Comparison of ENCODE assay signal across 15 cellular contexts in genomic region chr2:136381245-136381644, GRCh38.
A peak's percentile ranks its signal among the peaks of the same experiment; 100 is the strongest.
DNase-seq lines count a peak whose midpoint lies in the region; ATAC-seq and TF ChIP-seq lines count a peak whose summit lies in the region.
"Had no signal": no experiment of that assay in that cellular context is flagged by ENCODE, and none has a peak within 500 bp of the region (broad histone marks: within the 10 kb centered on the region; RNA-seq: fewer than 3 reads in every experiment).

No MANE protein-coding gene starts in this region.

- TF ChIP-seq CTCF in activated CD8-positive, alpha-beta T cell treated with anti-CD3 and anti-CD28 coated beads for 36 hours (IDR thresholded peaks at IDR 0.05) = no peak

- H3K27ac Mint-ChIP-seq in CD4-positive, alpha-beta memory T cell = peak overlapping the region; percentile 87 to 97 (median 94)
- peak overlapping the region; percentile 70 to 96 (median 92) for H3K27ac Mint-ChIP-seq in IgD-negative memory B cell
- H3K27ac Mint-ChIP-seq in activated CD8-positive, alpha-beta T cell treated with anti-CD3 and anti-CD28 coated beads for 36 hours = peak overlapping the region; percentile 95
- H3K27ac Mint-ChIP-seq in naive thymus-derived CD4-positive, alpha-beta T cell = peak overlapping the region; percentile 87 to 98 (median 93)

- peak overlapping the region in 5 of 8 donors; percentile 4 to 77 (median 71) for H3K4me3 Mint-ChIP-seq in CD4-positive, alpha-beta memory T cell
- peak overlapping the region in 3 of 4 donors; percentile 2 to 84 (median 20) for H3K4me3 Mint-ChIP-seq in IgD-negative memory B cell
- peak overlapping the region; percentile 26 for H3K4me3 Mint-ChIP-seq in activated CD8-positive, alpha-beta T cell treated with anti-CD3 and anti-CD28 coated beads for 36 hours
- peak overlapping the region; percentile 51 to 84 (median 74) for H3K4me3 Mint-ChIP-seq in naive thymus-derived CD4-positive, alpha-beta T cell

- CTCF ChIA-PET in CD4-positive, alpha-beta memory T cell (lab: Charles Lee; ENCODE audit: partially characterized antibody) = interaction anchor here (0.9 to 13.8 kb wide), 9 partner anchors 43 to 470 kb away, joined by 3 to 487 read pairs (median 5); no protein-coding TSS in a partner anchor
- CTCF ChIA-PET in activated CD8-positive, alpha-beta T cell treated with anti-CD3 and anti-CD28 coated beads for 36 hours (lab: Charles Lee) = interaction anchor here (1.0 to 2.5 kb wide), 15 partner anchors 18 to 467 kb away, joined by 3 to 25 read pairs (median 4); partner anchors contain the start of gene CXCR4
- CTCF ChIA-PET in naive thymus-derived CD4-positive, alpha-beta T cell (lab: Charles Lee) = interaction anchor here (0.6 to 11.5 kb wide), 7 partner anchors 245 to 536 kb away, joined by 3 to 270 read pairs (median 5); no protein-coding TSS in a partner anchor

- peaks cover 43 to 66% (median 45%) of the 10 kb centered on the region in 4 donors for H3K4me1 Mint-ChIP-seq in CD4-positive, alpha-beta memory T cell
- peaks cover 62 to 66% (median 63%) of the 10 kb centered on the region in 3 donors for H3K4me1 Mint-ChIP-seq in IgD-negative memory B cell
- peaks cover 71% of the 10 kb centered on the region for H3K4me1 Mint-ChIP-seq in activated CD8-positive, alpha-beta T cell treated with anti-CD3 and anti-CD28 coated beads for 36 hours (ENCODE audit: low read depth)
- peaks cover 29 to 74% (median 59%) of the 10 kb centered on the region in 7 donors for H3K4me1 Mint-ChIP-seq in naive thymus-derived CD4-positive, alpha-beta T cell

- no peaks in the 10 kb centered on the region for H3K36me3 Mint-ChIP-seq in CD4-positive, alpha-beta memory T cell
- H3K36me3 Mint-ChIP-seq in IgD-negative memory B cell = no peaks in the 10 kb centered on the region
- H3K36me3 Mint-ChIP-seq in activated CD8-positive, alpha-beta T cell treated with anti-CD3 and anti-CD28 coated beads for 36 hours (ENCODE audit: low read depth) = no peaks in the 10 kb centered on the region
- H3K36me3 Mint-ChIP-seq in naive thymus-derived CD4-positive, alpha-beta T cell = no peaks in the 10 kb centered on the region

- H3K27me3 ChIP-seq in CD4-positive, alpha-beta memory T cell (ENCODE audit: insufficient read depth, low read length) = no peaks in the 10 kb centered on the region
- no peaks in the 10 kb centered on the region for H3K27me3 ChIP-seq in naive thymus-derived CD4-positive, alpha-beta T cell (ENCODE audit: control insufficient read depth in 2 of 2, insufficient read depth in 2 of 2, low read length in 2 of 2)
- H3K27me3 ChIP-seq: gastroesophageal sphincter, testis had no signal

- H3K9me3 ChIP-seq in CD4-positive, alpha-beta memory T cell (ENCODE audit: control insufficient read depth in 1 of 2, low read length in 2 of 2) = no peaks in the 10 kb centered on the region
- no peaks in the 10 kb centered on the region for H3K9me3 ChIP-seq in naive thymus-derived CD4-positive, alpha-beta T cell (ENCODE audit: control insufficient read depth in 2 of 3, low read length in 3 of 3)
- H3K9me3 ChIP-seq: gastroesophageal sphincter, testis had no signal

- peaks cover 46% of the 10 kb centered on the region for H3K4me1 ChIP-seq in CD4-positive, alpha-beta memory T cell (ENCODE audit: insufficient read depth, low read length)
- peaks cover 25 to 31% of the 10 kb centered on the region in 2 donors for H3K4me1 ChIP-seq in naive thymus-derived CD4-positive, alpha-beta T cell (ENCODE audit: control insufficient read depth in 2 of 2, insufficient read depth in 2 of 2, low read length in 2 of 2)
- H3K4me1 ChIP-seq: testis had no signal

- H3K4me3 ChIP-seq in CD4-positive, alpha-beta memory T cell (ENCODE audit: low read length in 2 of 2) = no peak overlapping the region
- H3K4me3 ChIP-seq in naive thymus-derived CD4-positive, alpha-beta T cell (ENCODE audit: low read length) = no peak overlapping the region
- H3K4me3 ChIP-seq: coronary artery, gastroesophageal sphincter, testis had no signal

- no peaks in the 10 kb centered on the region for H3K36me3 ChIP-seq in CD4-positive, alpha-beta memory T cell (ENCODE audit: insufficient read depth, low read length)
- H3K36me3 ChIP-seq in naive thymus-derived CD4-positive, alpha-beta T cell (ENCODE audit: control insufficient read depth in 2 of 3, insufficient read depth in 3 of 3, low read length in 3 of 3) = no peaks in the 10 kb centered on the region
- H3K36me3 ChIP-seq: gastroesophageal sphincter had no signal

- DNase-seq in CD4-positive, alpha-beta memory T cell = no peak
- no peak for DNase-seq in activated CD8-positive, alpha-beta T cell treated with anti-CD3 and anti-CD28 coated beads for 36 hours
- no peak for DNase-seq in naive thymus-derived CD4-positive, alpha-beta T cell
- DNase-seq in Kasumi-1 (lab: John Stamatoyannopoulos, UW) (no peak), HPDE6-E6E7 (ENCODE audit: extremely low spot score) (no peak)
- DNase-seq: C1 segment of cervical spinal cord, NCI-H1694, NCI-H510A, testis had no signal

- no peak for ATAC-seq in activated CD8-positive, alpha-beta T cell treated with anti-CD3 and anti-CD28 coated beads for 36 hours
- ATAC-seq in naive thymus-derived CD4-positive, alpha-beta T cell = no peak
- ATAC-seq in HG03135 (IDR thresholded peaks at IDR 0.05; ENCODE audit: unreplicated experiment) = no peak
- ATAC-seq: gastroesophageal sphincter had no signal

- intact Hi-C loops in CD4-positive, alpha-beta memory T cell (cut with micrococcal nuclease) = loop anchor here (5.0 to 10.0 kb wide), 3 partner anchors 329 to 1329 kb away; partner anchors contain the start of genes RAB3GAP1 and UBXN4
- intact Hi-C loops in activated CD8-positive, alpha-beta T cell treated with anti-CD3 and anti-CD28 coated beads for 36 hours (cut with micrococcal nuclease) = loop anchor here (5.0 kb wide), 3 partner anchors 144 to 329 kb away; partner anchors contain the start of gene CXCR4
- intact Hi-C loops in naive thymus-derived CD4-positive, alpha-beta T cell (cut with micrococcal nuclease) = loop anchor here in 1 of 2 donors (5.0 kb wide), 3 partner anchors 419 to 1329 kb away; partner anchors contain the start of genes R3HDM1, RAB3GAP1 and ZRANB3

- POLR2A ChIA-PET in CD4-positive, alpha-beta memory T cell (lab: Charles Lee; ENCODE audit: partially characterized antibody) = interaction anchor here (0.6 to 5.5 kb wide), 12 partner anchors 54 to 470 kb away, joined by 3 to 27 read pairs (median 5); partner anchors contain the start of genes CXCR4 and DARS1
- POLR2A ChIA-PET in activated CD8-positive, alpha-beta T cell treated with anti-CD3 and anti-CD28 coated beads for 36 hours (lab: Charles Lee) = interaction anchor here (0.6 to 3.8 kb wide), 13 partner anchors 54 to 638 kb away, joined by 3 to 19 read pairs (median 4); partner anchors contain the start of gene CXCR4
- POLR2A ChIA-PET in naive thymus-derived CD4-positive, alpha-beta T cell (lab: Charles Lee) = interaction anchor here (0.9 to 7.2 kb wide), 8 partner anchors 54 to 467 kb away, joined by 5 to 86 read pairs (median 8); no protein-coding TSS in a partner anchor

- no peaks in the 10 kb centered on the region for H3K9me3 Mint-ChIP-seq in CD4-positive, alpha-beta memory T cell
- no peaks in the 10 kb centered on the region for H3K9me3 Mint-ChIP-seq in IgD-negative memory B cell
- H3K9me3 Mint-ChIP-seq in activated CD8-positive, alpha-beta T cell treated with anti-CD3 and anti-CD28 coated beads for 36 hours = no peaks in the 10 kb centered on the region
- H3K9me3 Mint-ChIP-seq in naive thymus-derived CD4-positive, alpha-beta T cell = peaks cover 0 to 2% (median 0%) of the 10 kb centered on the region in 11 donors

- peak overlapping the region; percentile 45 for H3K27ac ChIP-seq in CD4-positive, alpha-beta memory T cell (ENCODE audit: low read depth, low read length)
- peak overlapping the region; percentile 63 for H3K27ac ChIP-seq in naive thymus-derived CD4-positive, alpha-beta T cell (ENCODE audit: low read depth, low read length)
- H3K27ac ChIP-seq: coronary artery, epithelial cell of prostate, gastroesophageal sphincter, testis, VCaP had no signal

- no peaks in the 10 kb centered on the region for H3K27me3 Mint-ChIP-seq in CD4-positive, alpha-beta memory T cell
- H3K27me3 Mint-ChIP-seq in IgD-negative memory B cell = no peaks in the 10 kb centered on the region
- no peaks in the 10 kb centered on the region for H3K27me3 Mint-ChIP-seq in activated CD8-positive, alpha-beta T cell treated with anti-CD3 and anti-CD28 coated beads for 36 hours
- no peaks in the 10 kb centered on the region for H3K27me3 Mint-ChIP-seq in naive thymus-derived CD4-positive, alpha-beta T cell

Comparison
In these comparisons a context has a peak if more than half of its experiments do, and no peak if none do; other contexts are left out.
1. H3K4me3 Mint-ChIP-seq: peak in every context shown above with its lines; median percentile 74 in naive thymus-derived CD4-positive, alpha-beta T cell; 71 in CD4-positive, alpha-beta memory T cell; 26 in activated CD8-positive, alpha-beta T cell treated with anti-CD3 and anti-CD28 coated beads for 36 hours; 20 in IgD-negative memory B cell.